Comparison of ENCODE assay signal across 8 cellular contexts in genomic region chr4:13654158-13654797, GRCh38. TPM values are rescaled to one million over a fixed set of nuclear protein-coding genes. Genes with fewer than 3 reads are reported as not detected.
DNase-seq lines count a peak whose midpoint lies in the region.

No MANE protein-coding gene starts in this region.

- DNase-seq in ELR (ENCODE audit: low read depth) (peak; percentile 80), GOT3 (lab: John Stamatoyannopoulos, UW) (peak; percentile 52), LHCN-M2 (ENCODE audit: low read depth) (peak; percentile 72), SK-N-DZ (ENCODE audit: low spot score) (peak; percentile 72), glomerular visceral epithelial cell (ENCODE audit: extremely low spot score) (peak; percentile 70), nucleus accumbens (lab: John Stamatoyannopoulos, UW) (peak in 55 of 56 donors; percentile 16 to 93 (median 74)), superior temporal gyrus (ENCODE audit: extremely low spot score) (peak; percentile 88)
- DNase-seq in activated naive CD4-positive, alpha-beta T cell treated with anti-CD3 and anti-CD28 coated beads, Interleukin-2, amount 50 U/mL, for 16 hours = peak; percentile 79

RNA-seq across cellular contexts. Expression of gene BOD1L1, which starts 26.8 kb away (rescaled TPM):
- total RNA-seq in LHCN-M2 (2014; rRNA removed) = 22.8 and 29.6 TPM in 2 replicates
- polyA plus RNA-seq in LHCN-M2 (2012) = 7.5 TPM
- polyA plus RNA-seq in SK-N-DZ (2014; cell fraction: cytosol; rRNA removed) = 16.2 and 17.1 TPM in 2 replicates
- 27.2 and 38.8 TPM in 2 replicates for polyA plus RNA-seq in SK-N-DZ (2014; cell fraction: nucleus; rRNA removed)

Comparison
In these comparisons a context has a peak if more than half of its experiments do, and no peak if none do; other contexts are left out.
1. Peak in every context shown above with its lines: DNase-seq.